ENCODE assay signal across 20 cellular contexts in genomic region chr4:112927544-112927943, GRCh38.
DNase-seq lines count a peak whose midpoint lies in the region; ATAC-seq, FAIRE-seq and TF ChIP-seq lines count a peak whose summit lies in the region.
"Had no signal": no experiment of that assay in that cellular context is flagged by ENCODE, and none has a peak within 500 bp of the region (broad histone marks: within the 10 kb centered on the region; RNA-seq: fewer than 3 reads in every experiment).

No MANE protein-coding gene starts in this region.

- no peak for TF ChIP-seq POLR2A in heart left ventricle (IDR thresholded peaks at IDR 0.05)
- no peak for TF ChIP-seq POLR2A in uterus (IDR thresholded peaks at IDR 0.05)

- no TSS peak for BruUV-seq in A673 (replicated peaks; lab: Mats Ljungman, UMichigan)

- no peak for TF ChIP-seq CTCF in heart left ventricle (IDR thresholded peaks at IDR 0.05)
- no peak for TF ChIP-seq CTCF in foreskin keratinocyte (conservative IDR thresholded peaks at IDR 0.05)
- TF ChIP-seq CTCF in pancreas (IDR thresholded peaks at IDR 0.05): no peak
- no peak for TF ChIP-seq CTCF in uterus (IDR thresholded peaks at IDR 0.05)
- no peak for TF ChIP-seq CTCF in A673 (conservative IDR thresholded peaks at IDR 0.05; ENCODE audit: low read depth, low read length)

- intact Hi-C loops in Right ventricle myocardium superior (cut with DNase I) (no loop called here), heart left ventricle (cut with DNase I) (no loop called here), pancreas (cut with DNase I) (no loop called here), uterus (cut with DNase I; ENCODE audit: low total_unique reads) (no loop called here), A673 (cut with micrococcal nuclease; ENCODE audit: unreplicated experiment) (no loop called here)

- FAIRE-seq in pancreas (lab: Jason Lieb, UNC): peak; percentile 13
- FAIRE-seq: GM12878, GM19239 had no signal

- H3K27ac ChIP-seq in heart left ventricle: peak overlapping the region in 1 of 12 donors; percentile 39
- H3K27ac ChIP-seq in foreskin keratinocyte: no peak overlapping the region
- no peak overlapping the region for H3K27ac ChIP-seq in pancreas
- H3K27ac ChIP-seq in uterus: peak overlapping the region; percentile 55 to 74
- H3K27ac ChIP-seq in A673 (ENCODE audit: low read depth, low read length, poor library complexity, severe bottlenecking): no peak overlapping the region

- H3K36me3 ChIP-seq in heart left ventricle (no peaks in the 10 kb centered on the region), pancreas (no peaks in the 10 kb centered on the region), uterus (no peaks in the 10 kb centered on the region), A673 (ENCODE audit: insufficient read depth, low read length, poor library complexity, severe bottlenecking) (no peaks in the 10 kb centered on the region)

- peak; percentile 27 for ATAC-seq in Right ventricle myocardium superior (ENCODE audit: poor library complexity)
- ATAC-seq in heart left ventricle: no peak
- ATAC-seq in foreskin keratinocyte: peak; percentile 53
- ATAC-seq in pancreas: no peak
- ATAC-seq in GM18858 (IDR thresholded peaks at IDR 0.05; ENCODE audit: unreplicated experiment): no peak
- ATAC-seq: HCT116 had no signal

- DNase-seq in Right ventricle myocardium superior (no peak), heart left ventricle (no peak), foreskin keratinocyte (peak; percentile 32 to 57), pancreas (no peak), uterus (no peak), NCI-H2196 treated with DMSO at 0.1 percent for 48 hours (lab: John Stamatoyannopoulos, UW; ENCODE audit: unreplicated experiment) (no peak), A673 (ENCODE audit: low spot score) (no peak)
- DNase-seq: 8988T, C1 segment of cervical spinal cord, DMS53, MV-4-11, NCI-H1417 treated with DMSO at 0.1 percent for 48 hours, NCI-H2081 treated with DMSO at 0.1 percent for 48 hours, NCI-H2227 treated with DMSO at 0.1 percent for 48 hours, NCI-H526, RPMI8226 had no signal

- H3K4me1 ChIP-seq in heart left ventricle: peaks cover 0 to 30% (median 7%) of the 10 kb centered on the region in 12 donors
- no peaks in the 10 kb centered on the region for H3K4me1 ChIP-seq in foreskin keratinocyte
- H3K4me1 ChIP-seq in pancreas: no peaks in the 10 kb centered on the region
- H3K4me1 ChIP-seq in uterus: no peaks in the 10 kb centered on the region
- H3K4me1 ChIP-seq in A673 (ENCODE audit: insufficient read depth, low read length, poor library complexity, severe bottlenecking): peaks cover 16% of the 10 kb centered on the region

- H3K27me3 ChIP-seq in heart left ventricle (no peaks in the 10 kb centered on the region), foreskin keratinocyte (no peaks in the 10 kb centered on the region), pancreas (no peaks in the 10 kb centered on the region), uterus (no peaks in the 10 kb centered on the region), A673 (replicated peaks; ENCODE audit: insufficient read depth, low read depth, low read length, poor library complexity) (no peaks in the 10 kb centered on the region)

- H3K9me3 ChIP-seq in heart left ventricle (no peaks in the 10 kb centered on the region), pancreas (no peaks in the 10 kb centered on the region), uterus (no peaks in the 10 kb centered on the region), A673 (ENCODE audit: low read depth, low read length, poor library complexity, severe bottlenecking) (no peaks in the 10 kb centered on the region)

- CTCF ChIA-PET in A673 (lab: Charles Lee): interaction anchor here (0.6 to 1.3 kb wide), 2 partner anchors 11 to 217 kb away, joined by 3 read pairs; no protein-coding TSS in a partner anchor

- no peak overlapping the region for H3K4me3 ChIP-seq in heart left ventricle
- no peak overlapping the region for H3K4me3 ChIP-seq in pancreas
- H3K4me3 ChIP-seq in uterus: no peak overlapping the region
- no peak overlapping the region for H3K4me3 ChIP-seq in A673 (ENCODE audit: low read depth, low read length, poor library complexity, severe bottlenecking)
- H3K4me3 ChIP-seq: GM12878 had no signal

- 79 to 93% (median 86%) methylated on average over 1 of the region's 1 CpG for WGBS in heart left ventricle, 4 donors
- WGBS in pancreas, 2 donors: 58 to 63% methylated on average over 1 of the region's 1 CpG

- POLR2A ChIA-PET in A673 (lab: Charles Lee; ENCODE audit: low non-redundant PET): no interaction called here

Comparison
In these comparisons a context has a peak if more than half of its experiments do, and no peak if none do; other contexts are left out.
1. ATAC-seq: peak in Right ventricle myocardium superior (single experiment) and foreskin keratinocyte (single experiment); none in heart left ventricle (0 of 4), pancreas (0 of 4) and GM18858 (single experiment).
2. DNase-seq: peak in foreskin keratinocyte (2 of 2); none in Right ventricle myocardium superior (single experiment), heart left ventricle (0 of 5), pancreas (0 of 6), uterus (0 of 2), NCI-H2196 treated with DMSO at 0.1 percent for 48 hours (single experiment) and A673 (single experiment).
3. H3K27ac ChIP-seq: peak in uterus (2 of 2); none in foreskin keratinocyte (single experiment), pancreas (0 of 4) and A673 (single experiment).